8 cellular contexts compared by ENCODE assay signal in genomic region chr10:112446055-112446854, GRCh38. TPM values are rescaled to one million over a fixed set of nuclear protein-coding genes. Genes with fewer than 3 reads are reported as not detected.
DNase-seq lines count a peak whose midpoint lies in the region; ATAC-seq and TF ChIP-seq lines count a peak whose summit lies in the region.

No MANE protein-coding gene starts in this region.

- no peaks in the 10 kb centered on the region for H3K9me3 Mint-ChIP-seq in CD8-positive, alpha-beta T cell
- H3K9me3 Mint-ChIP-seq in effector memory CD8-positive, alpha-beta T cell: no peaks in the 10 kb centered on the region

- H3F3A ChIP-seq in SK-N-SH (replicated peaks; ENCODE audit: insufficient read depth): peaks cover 5% of the 10 kb centered on the region

- peaks cover 70% of the 10 kb centered on the region for H3K79me2 ChIP-seq in SK-N-SH (ENCODE audit: insufficient read depth)

- no peaks in the 10 kb centered on the region for H4K20me1 ChIP-seq in SK-N-SH (ENCODE audit: insufficient read depth)

- peak in 1 of 7 experiments; percentile 8 for DNase-seq in CD8-positive, alpha-beta T cell
- DNase-seq in SK-N-SH: no peak
- DNase-seq in effector memory CD8-positive, alpha-beta T cell: peak in 1 of 3 experiments; percentile 5
- DNase-seq in myocyte (ENCODE audit: low read depth): peak; percentile 6
- no peak for DNase-seq in NCI-H1417 (lab: John Stamatoyannopoulos, UW)
- no peak for DNase-seq in SHP77 (lab: John Stamatoyannopoulos, UW)

- TF ChIP-seq RAD21 in SK-N-SH (IDR thresholded peaks at IDR 0.05; ENCODE audit: low read length): no peak

- peaks cover 67% of the 10 kb centered on the region for H3K4me1 Mint-ChIP-seq in CD8-positive, alpha-beta T cell (ENCODE audit: low read depth)
- H3K4me1 Mint-ChIP-seq in effector memory CD8-positive, alpha-beta T cell (ENCODE audit: low read depth in 2 of 2): peaks cover 33 to 62% of the 10 kb centered on the region in 2 donors

- POLR2A ChIA-PET in CD8-positive, alpha-beta T cell (lab: Charles Lee): interaction anchor here (0.9 to 2.5 kb wide), 10 partner anchors 8 to 262 kb away, joined by 3 to 13 read pairs (median 6); partner anchors contain the start of genes ACSL5 and GPAM
- POLR2A ChIA-PET in SK-N-SH (lab: Yijun Ruan, JAX): interaction anchor here (1.0 to 1.2 kb wide), 2 partner anchors 16 to 26 kb away, joined by 3 to 4 read pairs; no protein-coding TSS in a partner anchor

- peaks cover 10% of the 10 kb centered on the region for H3K36me3 ChIP-seq in CD8-positive, alpha-beta T cell (ENCODE audit: insufficient read depth, low read length)
- H3K36me3 ChIP-seq in SK-N-SH (replicated peaks in 1 of 2; ENCODE audit: control insufficient read depth in 1 of 2, insufficient read depth in 2 of 2, low read length in 1 of 2): peaks cover 33 to 53% of the 10 kb centered on the region in 2 experiments

- no peaks in the 10 kb centered on the region for H3K9me2 ChIP-seq in SK-N-SH

- peaks cover 62% of the 10 kb centered on the region for H3K36me3 Mint-ChIP-seq in CD8-positive, alpha-beta T cell
- peaks cover 50% of the 10 kb centered on the region for H3K36me3 Mint-ChIP-seq in effector memory CD8-positive, alpha-beta T cell (ENCODE audit: insufficient read depth)

- peak overlapping the region; percentile 90 for H3K9ac ChIP-seq in SK-N-SH

- 6% methylated on average over 16 of the region's 20 CpGs for WGBS in SK-N-SH (ENCODE audit: low lambda C conversion rate)

- H3K4me2 ChIP-seq in SK-N-SH: peak overlapping the region; percentile 83

- H3K27ac Mint-ChIP-seq in CD8-positive, alpha-beta T cell: peak overlapping the region; percentile 95
- peak overlapping the region; percentile 96 to 97 for H3K27ac Mint-ChIP-seq in effector memory CD8-positive, alpha-beta T cell

- H2AFZ ChIP-seq in SK-N-SH (ENCODE audit: low read depth): peak overlapping the region; percentile 89

- peaks cover 24% of the 10 kb centered on the region for H3K4me1 ChIP-seq in CD8-positive, alpha-beta T cell (ENCODE audit: insufficient read depth, low read length)
- H3K4me1 ChIP-seq in SK-N-SH (ENCODE audit: control insufficient read depth in 1 of 2, insufficient read depth in 2 of 2, low read depth in 1 of 2, low read length in 1 of 2): peaks cover 6 to 11% of the 10 kb centered on the region in 2 experiments; a peak in 3 of 4 replicates

- H3K9me3 ChIP-seq in CD8-positive, alpha-beta T cell (ENCODE audit: low read length): no peaks in the 10 kb centered on the region
- no peaks in the 10 kb centered on the region for H3K9me3 ChIP-seq in SK-N-SH

- no peak for TF ChIP-seq CTCF in CD8-positive, alpha-beta T cell (IDR thresholded peaks at IDR 0.05)
- no peak for TF ChIP-seq CTCF in SK-N-SH (IDR thresholded peaks at IDR 0.05)

- TF ChIP-seq EP300 in SK-N-SH (IDR thresholded peaks at IDR 0.05; ENCODE audit: borderline replicate concordance in 1 of 2, low read depth in 1 of 2, low read length in 1 of 2): no peak

- H3K4me3 ChIP-seq in CD8-positive, alpha-beta T cell (ENCODE audit: low read depth, low read length): peak overlapping the region; percentile 93
- peak overlapping the region; percentile 87 to 91 for H3K4me3 ChIP-seq in SK-N-SH (ENCODE audit: low read depth in 2 of 2, low read length in 1 of 2)

- intact Hi-C loops in CD8-positive, alpha-beta T cell (cut with DNase I, micrococcal nuclease): loop anchor here (1.0 to 10.0 kb wide), 9 partner anchors 69 to 1941 kb away; partner anchors contain the start of genes CCDC186 (in 1 of the 2) and SMC3 (in 1 of the 2)

- ATAC-seq in CD8-positive, alpha-beta T cell: peak; percentile 57
- ATAC-seq in HG02610 (IDR thresholded peaks at IDR 0.05; ENCODE audit: unreplicated experiment): peak; percentile 34
- ATAC-seq in effector memory CD8-positive, alpha-beta T cell (replicated peaks): no peak
- no peak for ATAC-seq in HG03571 (IDR thresholded peaks at IDR 0.05; ENCODE audit: unreplicated experiment)

- peak overlapping the region; percentile 92 for H3K27ac ChIP-seq in CD8-positive, alpha-beta T cell (ENCODE audit: low read depth, low read length)
- peak overlapping the region; percentile 93 to 96 for H3K27ac ChIP-seq in SK-N-SH (ENCODE audit: low read depth in 2 of 2, low read length in 1 of 2)

- no peaks in the 10 kb centered on the region for H3K27me3 ChIP-seq in CD8-positive, alpha-beta T cell (ENCODE audit: insufficient read depth, low read length)
- H3K27me3 ChIP-seq in SK-N-SH (ENCODE audit: insufficient read depth): no peaks in the 10 kb centered on the region

- peak overlapping the region; percentile 94 for H3K4me3 Mint-ChIP-seq in CD8-positive, alpha-beta T cell
- peak overlapping the region; percentile 91 to 94 for H3K4me3 Mint-ChIP-seq in effector memory CD8-positive, alpha-beta T cell

- no peaks in the 10 kb centered on the region for H3K27me3 Mint-ChIP-seq in CD8-positive, alpha-beta T cell (ENCODE audit: low read depth)
- H3K27me3 Mint-ChIP-seq in effector memory CD8-positive, alpha-beta T cell: no peaks in the 10 kb centered on the region

- CTCF ChIA-PET in CD8-positive, alpha-beta T cell (lab: Charles Lee): interaction anchor here (1.1 to 1.6 kb wide), 4 partner anchors 8 to 26 kb away, joined by 3 to 4 read pairs (median 3); no protein-coding TSS in a partner anchor
- CTCF ChIA-PET in SK-N-SH (lab: Yijun Ruan, JAX): interaction anchor here (2.2 kb wide), 2 partner anchors 11 to 131 kb away, joined by 6 to 19 read pairs; no protein-coding TSS in a partner anchor

TF ChIP-seq in SK-N-SH, 30 proteins besides CTCF, POLR2A, EP300 and RAD21:
- TF ChIP-seq JUND (IDR thresholded peaks at IDR 0.05) (no peak), NRF1 (IDR thresholded peaks at IDR 0.05; ENCODE audit: low read depth, low read length) (no peak), MEF2A (IDR thresholded peaks at IDR 0.05; ENCODE audit: borderline replicate concordance, low read depth) (no peak), SMC3 (IDR thresholded peaks at IDR 0.05; ENCODE audit: low read depth, low read length) (0 out of 2 replicates have a peak, but pooled peaks have one; percentile 5)

RNA-seq across cellular contexts. Expression of gene ZDHHC6, which starts 0.5 kb away (rescaled TPM):
- 10 to 100 TPM; 41.4 to 41.7 TPM for total RNA-seq in CD8-positive, alpha-beta T cell
- polyA plus RNA-seq in SK-N-SH (2012; rRNA removed): 12.5 and 20.7 TPM in 2 replicates
- polyA plus RNA-seq in SK-N-SH (2012; cell fraction: cytosol; rRNA removed): 14.1 and 15.4 TPM in 2 replicates
- polyA plus RNA-seq in SK-N-SH (2012; cell fraction: nucleus; rRNA removed): 14.7 and 43.1 TPM in 2 replicates
- 15.3 and 26.8 TPM in 2 replicates for total RNA-seq in myocyte
- 19.6 TPM for polyA plus RNA-seq in myocyte (2012)

RNA-seq across cellular contexts. Expression of gene VTI1A, which starts 0.8 kb away (rescaled TPM):
- 10 to 100 TPM; 59.0 to 62.7 TPM for total RNA-seq in CD8-positive, alpha-beta T cell
- 8.3 and 12.4 TPM in 2 replicates for polyA plus RNA-seq in SK-N-SH (2012; rRNA removed)
- 8.6 and 8.7 TPM in 2 replicates for polyA plus RNA-seq in SK-N-SH (2012; cell fraction: cytosol; rRNA removed)
- 20.7 and 21.4 TPM in 2 replicates for polyA plus RNA-seq in SK-N-SH (2012; cell fraction: nucleus; rRNA removed)
- total RNA-seq in myocyte: 28.1 and 35.3 TPM in 2 replicates
- 10.7 TPM for polyA plus RNA-seq in myocyte (2012)

Comparison
In these comparisons a context has a peak if more than half of its experiments do, and no peak if none do; other contexts are left out.
1. ATAC-seq: peak in CD8-positive, alpha-beta T cell (single experiment) and HG02610 (single experiment); none in effector memory CD8-positive, alpha-beta T cell (single experiment) and HG03571 (single experiment).